Comparison of ENCODE assay signal across 18 cellular contexts in the genomic region with DNA sequence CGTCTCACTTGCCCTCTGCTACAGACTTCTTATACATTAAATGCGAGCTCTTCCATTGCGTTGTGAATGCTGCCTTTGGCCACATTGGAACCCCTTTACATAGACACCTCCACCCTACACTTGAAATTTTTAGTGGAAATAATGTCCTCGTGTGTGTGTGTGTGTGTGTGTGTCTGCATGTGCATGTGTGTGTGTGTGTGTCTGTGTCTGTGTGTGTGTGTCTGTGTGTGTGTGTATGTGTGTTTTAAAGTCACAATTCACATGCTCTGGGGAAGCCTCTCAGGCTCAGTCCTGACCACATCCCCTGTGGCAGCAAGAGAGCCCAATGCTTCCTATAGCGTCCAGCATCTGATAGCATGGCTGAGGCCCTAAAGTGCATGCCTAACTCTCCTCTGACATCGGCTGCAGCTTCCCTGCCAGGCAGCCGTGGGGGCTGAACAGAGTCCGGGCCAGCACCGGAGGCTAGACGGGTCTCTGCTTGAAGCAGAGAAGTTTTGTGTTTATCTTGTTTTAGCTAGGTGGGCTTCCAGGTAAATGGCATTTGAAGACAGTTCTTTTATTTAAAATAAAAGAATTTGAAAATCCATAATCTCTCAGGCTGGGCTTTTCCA.
DNase-seq lines count a peak whose midpoint lies in the region; ATAC-seq, FAIRE-seq and TF ChIP-seq lines count a peak whose summit lies in the region.
"Had no signal": no experiment of that assay in that cellular context is flagged by ENCODE, and none has a peak within 500 bp of the region (broad histone marks: within the 10 kb centered on the region; RNA-seq: fewer than 3 reads in every experiment).

No MANE protein-coding gene starts in this region.

- no peak overlapping the region for H4K8ac ChIP-seq in H1 (ENCODE audit: extremely low read depth, insufficient read depth, low read length)

- no peak for TF ChIP-seq CTCF in left ventricle myocardium inferior (IDR thresholded peaks at IDR 0.05; ENCODE audit: borderline replicate concordance)
- TF ChIP-seq CTCF in H1 (IDR thresholded peaks at IDR 0.05; ENCODE audit: control extremely low read depth in 1 of 3, insufficient read depth in 1 of 3, low read depth in 1 of 3, low read length in 3 of 3) = no peak
- no peak for TF ChIP-seq CTCF in upper lobe of right lung (IDR thresholded peaks at IDR 0.05)
- no peak for TF ChIP-seq CTCF in HFFc6 (IDR thresholded peaks at IDR 0.05)

- no peaks in the 10 kb centered on the region for H3K79me1 ChIP-seq in H1 (ENCODE audit: low read depth, low read length)

- H3K4me3 ChIP-seq in left ventricle myocardium inferior = no peak overlapping the region
- no peak overlapping the region for H3K4me3 ChIP-seq in H1 (ENCODE audit: extremely low read depth in 1 of 4, insufficient read depth in 2 of 4, low read depth in 3 of 4, low read length in 4 of 4)
- no peak overlapping the region for H3K4me3 ChIP-seq in upper lobe of right lung
- H3K4me3 ChIP-seq: Peyer's patch had no signal

- no peak for FAIRE-seq in H1 (lab: Jason Lieb, UNC)
- FAIRE-seq: GM12891 had no signal

- H2BK120ac ChIP-seq in H1 (replicated peaks; ENCODE audit: low read depth, low read length) = no peak overlapping the region

- no peak for TF ChIP-seq POLR2A in H1 (IDR thresholded peaks at IDR 0.05; ENCODE audit: control extremely low read depth in 1 of 2, low read depth in 2 of 2, low read length in 2 of 2)

- no peak overlapping the region for H4K5ac ChIP-seq in H1 (ENCODE audit: insufficient read length, low read depth, low read length)

- peaks cover 82% of the 10 kb centered on the region for H3K36me3 ChIP-seq in left ventricle myocardium inferior
- no peaks in the 10 kb centered on the region for H3K36me3 ChIP-seq in H1 (ENCODE audit: control insufficient read depth in 2 of 4, insufficient read depth in 4 of 4, low read length in 3 of 4)
- peaks cover 10% of the 10 kb centered on the region for H3K36me3 ChIP-seq in upper lobe of right lung

- TF ChIP-seq EP300 in H1 (IDR thresholded peaks at IDR 0.05; ENCODE audit: borderline replicate concordance in 1 of 2, low read depth in 2 of 2, low read length in 2 of 2) = no peak

- no peak overlapping the region for H2BK15ac ChIP-seq in H1 (ENCODE audit: low read length)

- peak; percentile 27 for DNase-seq in Right ventricle myocardium inferior (ENCODE audit: missing footprints)
- no peak for DNase-seq in left ventricle myocardium inferior
- DNase-seq in UCSD-AML1 (lab: John Stamatoyannopoulos, UW; ENCODE audit: unreplicated experiment) = peak; percentile 55
- DNase-seq in H1 (ENCODE audit: low read depth in 1 of 2, low spot score in 2 of 2) = no peak
- no peak for DNase-seq in upper lobe of right lung
- DNase-seq in DMS 273 (lab: John Stamatoyannopoulos, UW; ENCODE audit: unreplicated experiment) = no peak
- DNase-seq in effector CD8-positive, alpha-beta T cell (lab: John Stamatoyannopoulos, UW) = no peak
- no peak for DNase-seq in HFFc6
- DNase-seq: CD4-positive, CD25-positive, alpha-beta regulatory T cell; H9; Karpas-422; NCI-H1092 treated with DMSO at 0.1 percent for 48 hours; NCI-H2081 treated with DMSO at 0.1 percent for 48 hours had no signal

- no peak for TF ChIP-seq RAD21 in H1 (IDR thresholded peaks at IDR 0.05 in 1 of 2, conservative IDR thresholded peaks at IDR 0.05 in 1 of 2; ENCODE audit: low read depth in 2 of 2, low read length in 2 of 2)

- CTCF ChIA-PET in H1 (lab: Charles Lee; ENCODE audit: partially characterized antibody) = interaction anchor here (0.7 to 11.1 kb wide), 4 partner anchors 13 to 105 kb away, joined by 3 to 79 read pairs (median 6); no protein-coding TSS in a partner anchor

- H2BK20ac ChIP-seq in H1 (ENCODE audit: low read length) = no peak overlapping the region

- H2AK5ac ChIP-seq in H1 (ENCODE audit: low read depth, low read length) = peak overlapping the region; percentile 57; the same call in 1 of the 2 replicates

- H4K20me1 ChIP-seq in H1 (replicated peaks in 1 of 2; ENCODE audit: control insufficient read depth in 1 of 2, insufficient read depth in 2 of 2, low read length in 2 of 2) = no peaks in the 10 kb centered on the region

- no peak overlapping the region for H3K23ac ChIP-seq in H1 (ENCODE audit: insufficient read length)

- ATAC-seq in Right ventricle myocardium inferior = no peak
- ATAC-seq in upper lobe of right lung = no peak

- no peak overlapping the region for H4K91ac ChIP-seq in H1 (replicated peaks; ENCODE audit: insufficient read length, low read length)

- H2BK5ac ChIP-seq in H1 (ENCODE audit: low read depth, low read length) = no peak overlapping the region

- no peak overlapping the region for H3K56ac ChIP-seq in H1 (replicated peaks; ENCODE audit: insufficient read length, low read depth, low read length)

- H3K9me3 ChIP-seq in left ventricle myocardium inferior (replicated peaks) (no peaks in the 10 kb centered on the region), H1 (ENCODE audit: insufficient read depth in 2 of 2, low read depth in 1 of 2, low read length in 1 of 2) (no peaks in the 10 kb centered on the region), upper lobe of right lung (no peaks in the 10 kb centered on the region)
- H3K9me3 ChIP-seq: Caco-2, Peyer's patch had no signal

- no peak overlapping the region for H3K4me3 Mint-ChIP-seq in HFFc6
- H3K4me3 Mint-ChIP-seq: B cell; CD4-positive, CD25-positive, alpha-beta regulatory T cell; IgD-negative memory B cell had no signal

- no peaks in the 10 kb centered on the region for H3K23me2 ChIP-seq in H1 (ENCODE audit: low read depth, low read length)

- H3K4me2 ChIP-seq in H1 (ENCODE audit: insufficient read depth in 1 of 2, low read depth in 2 of 2, low read length in 2 of 2) = peak overlapping the region in 1 of 2 experiments; percentile 46; a peak in 1 of 4 replicates

- WGBS in H1 (ENCODE audit: extremely low coverage in 1 of 2, insufficient coverage in 1 of 2, insufficient read length in 1 of 2, insufficient replicate concordance in 2 of 2, low coverage in 1 of 2, low lambda C conversion rate in 2 of 2, missing lambda C conversion rate in 1 of 2), 2 experiments = 71% methylated on average over 10 of the region's 10 CpGs; no CpG with 5 or more reads in 1 of the 2 experiments

- H3K27ac Mint-ChIP-seq in HFFc6 = no peak overlapping the region
- H3K27ac Mint-ChIP-seq: B cell; CD4-positive, CD25-positive, alpha-beta regulatory T cell; IgD-negative memory B cell had no signal

- 0 out of 2 replicates have a peak overlapping the region, but pooled peaks have one; percentile 43 for H2BK12ac ChIP-seq in H1 (ENCODE audit: low read depth, low read length)

- H3K36me3 Mint-ChIP-seq in HFFc6 (ENCODE audit: low read depth) = no peaks in the 10 kb centered on the region
- H3K36me3 Mint-ChIP-seq: CD4-positive, CD25-positive, alpha-beta regulatory T cell; IgD-negative memory B cell had no signal

- H3K4me1 ChIP-seq in left ventricle myocardium inferior (peaks cover 5% of the 10 kb centered on the region), H1 (replicated peaks in 1 of 4; ENCODE audit: control insufficient read depth in 3 of 4, insufficient read depth in 4 of 4, low read length in 3 of 4) (peaks cover 9 to 24% (median 14%) of the 10 kb centered on the region in 4 experiments), upper lobe of right lung (peaks cover 21% of the 10 kb centered on the region)
- H3K4me1 ChIP-seq: Peyer's patch had no signal

- POLR2A ChIA-PET in H1 (lab: Charles Lee; ENCODE audit: partially characterized antibody) = interaction anchor here (0.9 to 1.3 kb wide), 2 partner anchors 9 to 126 kb away, joined by 4 read pairs; partner anchors contain the start of gene RHBDD3

- no peaks in the 10 kb centered on the region for H3K79me2 ChIP-seq in H1 (ENCODE audit: control insufficient read depth in 1 of 2, insufficient read depth in 2 of 2, low read length in 2 of 2)

- no peaks in the 10 kb centered on the region for H3K4me1 Mint-ChIP-seq in HFFc6 (ENCODE audit: low read depth)
- H3K4me1 Mint-ChIP-seq: B cell; CD4-positive, CD25-positive, alpha-beta regulatory T cell; IgD-negative memory B cell had no signal

- H3K4ac ChIP-seq in H1 (replicated peaks; ENCODE audit: insufficient read length, low read depth, low read length) = no peak overlapping the region

- H3K27me3 Mint-ChIP-seq in HFFc6 (ENCODE audit: insufficient read depth) = peaks cover 36% of the 10 kb centered on the region

- H3K27me3 ChIP-seq in left ventricle myocardium inferior (ENCODE audit: low read depth) (no peaks in the 10 kb centered on the region), H1 (replicated peaks in 1 of 4; ENCODE audit: control insufficient read depth in 3 of 4, extremely low read depth in 1 of 4, insufficient read depth in 3 of 4, low read length in 3 of 4) (no peaks in the 10 kb centered on the region), upper lobe of right lung (no peaks in the 10 kb centered on the region)
- H3K27me3 ChIP-seq: Peyer's patch had no signal

- H2AFZ ChIP-seq in H1 (ENCODE audit: low read length) = no peak overlapping the region

- H3K9me3 Mint-ChIP-seq in HFFc6 = no peaks in the 10 kb centered on the region
- H3K9me3 Mint-ChIP-seq: H9, IgD-negative memory B cell had no signal

- intact Hi-C loops in Right ventricle myocardium inferior (cut with DNase I) (no loop called here), left ventricle myocardium inferior (cut with micrococcal nuclease) (no loop called here), upper lobe of right lung (cut with DNase I) (no loop called here)

- H3K27ac ChIP-seq in left ventricle myocardium inferior (replicated peaks) = no peak overlapping the region
- no peak overlapping the region for H3K27ac ChIP-seq in H1 (ENCODE audit: low read depth, low read length)
- H3K27ac ChIP-seq in upper lobe of right lung = peak overlapping the region; percentile 9

- no peak overlapping the region for H3K14ac ChIP-seq in H1 (ENCODE audit: insufficient read length)

- no peak overlapping the region; a peak in 1 of 7 replicates for H3K9ac ChIP-seq in H1 (replicated peaks in 1 of 4; ENCODE audit: extremely low read depth in 1 of 4, low read depth in 3 of 4, low read length in 3 of 4)

- H3K18ac ChIP-seq in H1 (ENCODE audit: extremely low read depth, low read length) = no peak overlapping the region

TF ChIP-seq in H1, 55 proteins besides CTCF, POLR2A, EP300 and RAD21 (continues in another document):
- TF ChIP-seq SIX5 (IDR thresholded peaks at IDR 0.05; ENCODE audit: low read depth, low read length) = no peak
- no peak for TF ChIP-seq KDM4A (IDR thresholded peaks at IDR 0.05; ENCODE audit: low read depth, low read length, severe bottlenecking)
- no peak for TF ChIP-seq SIN3A (conservative IDR thresholded peaks at IDR 0.05 in 1 of 2, IDR thresholded peaks at IDR 0.05 in 1 of 2; ENCODE audit: low read depth in 1 of 2, low read length in 2 of 2)
- TF ChIP-seq GTF2F1 (IDR thresholded peaks at IDR 0.05; ENCODE audit: borderline replicate concordance, low read depth, low read length) = no peak
- TF ChIP-seq RBBP5 (IDR thresholded peaks at IDR 0.05; ENCODE audit: borderline replicate concordance, low read depth, low read length) = no peak
- no peak for TF ChIP-seq SP2 (IDR thresholded peaks at IDR 0.05; ENCODE audit: low read length)
- TF ChIP-seq MAFK (IDR thresholded peaks at IDR 0.05; ENCODE audit: low read depth, low read length) = no peak
- TF ChIP-seq ASH2L (IDR thresholded peaks at IDR 0.05; ENCODE audit: low read length) = no peak
- TF ChIP-seq HDAC6 (IDR thresholded peaks at IDR 0.05; ENCODE audit: low read depth, low read length) = no peak

Comparison
In these comparisons a context has a peak if more than half of its experiments do, and no peak if none do; other contexts are left out.
1. DNase-seq: peak in Right ventricle myocardium inferior (single experiment) and UCSD-AML1 (single experiment); none in left ventricle myocardium inferior (single experiment), H1 (0 of 2), upper lobe of right lung (single experiment), DMS 273 (single experiment), effector CD8-positive, alpha-beta T cell (single experiment) and HFFc6 (single experiment).